In the genomic region with DNA sequence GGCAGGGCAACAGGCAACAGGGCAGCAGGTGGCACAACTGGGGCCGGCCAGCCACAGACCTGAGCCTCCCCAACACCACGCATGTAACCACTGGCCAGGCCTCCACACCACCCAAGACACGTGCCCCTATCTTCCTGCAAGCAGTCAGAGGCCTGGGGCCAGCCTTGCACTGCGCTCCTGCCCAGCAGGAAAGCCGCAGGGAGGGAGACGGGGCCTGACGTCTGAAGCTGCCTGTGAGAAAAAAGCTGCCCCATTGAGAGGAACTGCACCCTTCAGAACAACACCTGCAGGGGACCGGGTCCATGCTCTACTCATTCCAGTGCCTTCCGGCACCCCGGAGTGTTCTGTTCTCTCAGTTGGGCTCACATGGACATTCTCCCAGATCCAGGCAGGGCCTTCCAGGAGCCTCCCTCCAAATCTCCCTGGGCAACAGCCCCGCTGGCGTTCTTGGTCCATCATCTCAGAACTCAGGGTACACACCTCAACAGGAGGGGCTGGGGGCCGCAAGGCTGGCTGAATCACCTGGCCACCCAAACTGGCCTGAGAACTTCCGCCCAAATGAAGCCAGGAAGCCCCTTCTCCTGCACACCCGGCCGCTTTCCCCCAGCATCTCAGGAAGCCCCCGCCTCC, we compare ENCODE assay signal across 8 cellular contexts.
A peak's percentile ranks its signal among the peaks of the same experiment; 100 is the strongest.
DNase-seq lines count a peak whose midpoint lies in the region; ATAC-seq, FAIRE-seq and TF ChIP-seq lines count a peak whose summit lies in the region.
"Not testable (repeated sequence)": the region's sequence is repeated elsewhere in the genome, so short reads cannot be mapped to it uniquely, and the experiment has no call there.

No MANE protein-coding gene starts in this region.

- in situ Hi-C loops in K562 (cut with MboI) = not testable (repeated sequence)

- not testable (repeated sequence) for H4K20me1 ChIP-seq in SU-DHL-6 (ENCODE audit: low read depth, low read length); K562 (replicated peaks; ENCODE audit: control insufficient read depth, insufficient read depth, low read length)

- H3K4me3 Mint-ChIP-seq in activated CD8-positive, alpha-beta memory T cell treated with anti-CD3 and anti-CD28 coated beads, Interleukin-2, amount 10 ng/mL, durations not matched to agents 7 days and 5 days; stimulated activated memory B cell treated with anti-CD40 and anti-IgM and Interleukin-4, amounts not matched to agents 10 μg/mL and 1 μg/mL and 100 μg/mL, for 72 hours: not testable (repeated sequence)

- not testable (repeated sequence) for H3K4me1 Mint-ChIP-seq in activated CD8-positive, alpha-beta memory T cell treated with anti-CD3 and anti-CD28 coated beads, Interleukin-2, amount 10 ng/mL, durations not matched to agents 7 days and 5 days; stimulated activated memory B cell treated with anti-CD40 and anti-IgM and Interleukin-4, amounts not matched to agents 10 μg/mL and 1 μg/mL and 100 μg/mL, for 72 hours

- not testable (repeated sequence) for H3K9me1 ChIP-seq in K562 (ENCODE audit: control insufficient read depth, insufficient read depth, low read length)

- TF ChIP-seq RAD21 in K562 (CRISPR knock-in tag; conservative IDR thresholded peaks at IDR 0.05 in 1 of 2, IDR thresholded peaks at IDR 0.05 in 1 of 2) = not testable (repeated sequence)

- not testable (repeated sequence) for H3K9me2 ChIP-seq in SU-DHL-6 (replicated peaks; ENCODE audit: insufficient read depth, low read length)

- not testable (repeated sequence) for H3K9me3 ChIP-seq in SU-DHL-6 (ENCODE audit: insufficient read depth, low read length); K562 (replicated peaks; ENCODE audit: control insufficient read depth, insufficient read depth, low read depth, low read length); right atrium auricular region

- H2AFZ ChIP-seq in SU-DHL-6 (ENCODE audit: low read depth, low read length, severe bottlenecking); K562 (ENCODE audit: low read depth, low read length): not testable (repeated sequence)

- BruUV-seq in K562 (replicated peaks; lab: Mats Ljungman, UMichigan) = TSS peak; percentile 35

- H3K4me1 ChIP-seq in K562 (replicated peaks in 1 of 2; ENCODE audit: control insufficient read depth in 2 of 2, insufficient read depth in 2 of 2, low read length in 2 of 2); right atrium auricular region: not testable (repeated sequence)

- peak; percentile 1 for DNase-seq in CD1c-positive myeloid dendritic cell (ENCODE audit: extremely low spot score)
- peak; percentile 51 for DNase-seq in activated CD8-positive, alpha-beta memory T cell treated with anti-CD3 and anti-CD28 coated beads, Interleukin-2, amount 10 ng/mL, durations not matched to agents 7 days and 5 days
- not testable (repeated sequence) for DNase-seq in K562 (ENCODE audit: extremely low read depth in 1 of 4, low spot score in 3 of 4)
- DNase-seq in right atrium auricular region (ENCODE audit: low spot score) = peak; percentile 58
- DNase-seq in myocyte (ENCODE audit: low read depth) = peak; percentile 0

- FAIRE-seq in K562 (lab: Jason Lieb, UNC) = not testable (repeated sequence)

- not testable (repeated sequence) for H3K9ac ChIP-seq in SU-DHL-6 (ENCODE audit: low read length); K562 (ENCODE audit: insufficient read depth in 1 of 2, low read depth in 2 of 2, low read length in 2 of 2)

- not testable (repeated sequence) for H3K9me3 Mint-ChIP-seq in activated CD8-positive, alpha-beta memory T cell treated with anti-CD3 and anti-CD28 coated beads, Interleukin-2, amount 10 ng/mL, durations not matched to agents 7 days and 5 days (ENCODE audit: low read depth); stimulated activated memory B cell treated with anti-CD40 and anti-IgM and Interleukin-4, amounts not matched to agents 10 μg/mL and 1 μg/mL and 100 μg/mL, for 72 hours

- not testable (repeated sequence) for H3K27me3 ChIP-seq in SU-DHL-6 (ENCODE audit: low read length); K562 (ENCODE audit: control insufficient read depth in 2 of 2, insufficient read depth in 2 of 2, low read length in 2 of 2); right atrium auricular region

- not testable (repeated sequence) for H3K36me3 Mint-ChIP-seq in activated CD8-positive, alpha-beta memory T cell treated with anti-CD3 and anti-CD28 coated beads, Interleukin-2, amount 10 ng/mL, durations not matched to agents 7 days and 5 days; stimulated activated memory B cell treated with anti-CD40 and anti-IgM and Interleukin-4, amounts not matched to agents 10 μg/mL and 1 μg/mL and 100 μg/mL, for 72 hours

- H3K4me3 ChIP-seq in SU-DHL-6 (ENCODE audit: insufficient read depth, low read length, poor library complexity, severe bottlenecking); K562; right atrium auricular region: not testable (repeated sequence)

- ATAC-seq in GM21723 (IDR thresholded peaks at IDR 0.05; ENCODE audit: unreplicated experiment) = peak; percentile 19
- peak; percentile 28 for ATAC-seq in activated CD8-positive, alpha-beta memory T cell treated with anti-CD3 and anti-CD28 coated beads, Interleukin-2, amount 10 ng/mL, durations not matched to agents 7 days and 5 days
- not testable (repeated sequence) for ATAC-seq in K562
- peak; percentile 46 for ATAC-seq in stimulated activated memory B cell treated with anti-CD40 and anti-IgM and Interleukin-4, amounts not matched to agents 10 μg/mL and 1 μg/mL and 100 μg/mL, for 72 hours

- not testable (repeated sequence) for H3F3A ChIP-seq in SU-DHL-6 (ENCODE audit: insufficient read depth)

- H3K4me2 ChIP-seq in SU-DHL-6 (ENCODE audit: low read depth, low read length, poor library complexity, severe bottlenecking); K562 (ENCODE audit: insufficient read depth, low read length): not testable (repeated sequence)

- H3K27ac ChIP-seq in SU-DHL-6 (ENCODE audit: low read depth, low read length) = peak overlapping the region; percentile 63
- H3K27ac ChIP-seq in K562 (ENCODE audit: extremely low read depth, low read depth, low read length); right atrium auricular region: not testable (repeated sequence)

- CTCF ChIA-PET in activated CD8-positive, alpha-beta memory T cell treated with anti-CD3 and anti-CD28 coated beads, Interleukin-2, amount 10 ng/mL, durations not matched to agents 7 days and 5 days (lab: Charles Lee); K562 (lab: Yijun Ruan, JAX; ENCODE audit: low intra/inter-chr PET ratio): not testable (repeated sequence)

- H3K79me2 ChIP-seq in SU-DHL-6 (ENCODE audit: insufficient read depth, low read length); K562 (ENCODE audit: control insufficient read depth, insufficient read depth, low read length): not testable (repeated sequence)

- H3K27ac Mint-ChIP-seq in activated CD8-positive, alpha-beta memory T cell treated with anti-CD3 and anti-CD28 coated beads, Interleukin-2, amount 10 ng/mL, durations not matched to agents 7 days and 5 days = peak overlapping the region; percentile 78
- not testable (repeated sequence) for H3K27ac Mint-ChIP-seq in stimulated activated memory B cell treated with anti-CD40 and anti-IgM and Interleukin-4, amounts not matched to agents 10 μg/mL and 1 μg/mL and 100 μg/mL, for 72 hours

- not testable (repeated sequence) for TF ChIP-seq EP300 in K562 (IDR thresholded peaks at IDR 0.05; ENCODE audit: low read length)

- not testable (repeated sequence) for H3K27me3 Mint-ChIP-seq in activated CD8-positive, alpha-beta memory T cell treated with anti-CD3 and anti-CD28 coated beads, Interleukin-2, amount 10 ng/mL, durations not matched to agents 7 days and 5 days; stimulated activated memory B cell treated with anti-CD40 and anti-IgM and Interleukin-4, amounts not matched to agents 10 μg/mL and 1 μg/mL and 100 μg/mL, for 72 hours

- intact Hi-C loops in K562 (cut with micrococcal nuclease) = not testable (repeated sequence)

- no CpG with 5 or more reads among the region's 17 CpGs for WGBS in K562 (ENCODE audit: insufficient coverage, low coverage, missing lambda C conversion rate)

- H3K36me3 ChIP-seq in SU-DHL-6 (ENCODE audit: low read length); K562 (ENCODE audit: control insufficient read depth, insufficient read depth, low read length); right atrium auricular region: not testable (repeated sequence)

- not testable (repeated sequence) for TF ChIP-seq POLR2A in K562 (conservative IDR thresholded peaks at IDR 0.05)

- POLR2A ChIA-PET in K562 (lab: Yijun Ruan, JAX) = not testable (repeated sequence)

- not testable (repeated sequence) for TF ChIP-seq CTCF in SU-DHL-6 (IDR thresholded peaks at IDR 0.05; ENCODE audit: insufficient read depth, low read length, poor library complexity, severe bottlenecking); K562 (IDR thresholded peaks at IDR 0.05 in 2 of 3, conservative IDR thresholded peaks at IDR 0.05 in 1 of 3; ENCODE audit: insufficient read depth in 2 of 3, low read depth in 1 of 3, low read length in 3 of 3); right atrium auricular region (IDR thresholded peaks at IDR 0.05)
